8 cellular contexts compared by ENCODE assay signal in genomic region chr18:9105420-9105819, GRCh38. TPM values are rescaled to one million over a fixed set of nuclear protein-coding genes. Genes with fewer than 3 reads are reported as not detected.
DNase-seq lines count a peak whose midpoint lies in the region; ATAC-seq and TF ChIP-seq lines count a peak whose summit lies in the region.

No MANE protein-coding gene starts in this region.

- no peak for TF ChIP-seq CTCF in cardiac muscle cell (IDR thresholded peaks at IDR 0.05; ENCODE audit: low read depth, low read length)
- no peak for TF ChIP-seq CTCF in liver (IDR thresholded peaks at IDR 0.05; ENCODE audit: low read depth, low read length, missing input control)
- TF ChIP-seq CTCF in thyroid gland (IDR thresholded peaks at IDR 0.05), result no peak

- 45% methylated on average over 3 of the region's 3 CpGs for WGBS in liver
- WGBS in thyroid gland, 2 donors, result 46 to 59% methylated on average over 3 of the region's 3 CpGs

- POLR2A ChIA-PET in activated naive CD8-positive, alpha-beta T cell treated with anti-CD3 and anti-CD28 coated beads, Interleukin-2, amount 10 ng/mL, durations not matched to agents 7 days and 5 days (lab: Charles Lee), result interaction anchor here (4.9 to 10.7 kb wide), 3 partner anchors 12 to 32 kb away, joined by 42 to 211 read pairs (median 99); partner anchors contain the start of gene ANKRD12

- H3K4me3 ChIP-seq in cardiac muscle cell (peak overlapping the region; percentile 64), liver (ENCODE audit: low read depth in 1 of 3, low read length in 3 of 3) (peak overlapping the region; percentile 20 to 94 (median 61)), thyroid gland (replicated peaks in 1 of 3) (no peak overlapping the region)

- H3K27me3 Mint-ChIP-seq in activated naive CD8-positive, alpha-beta T cell treated with anti-CD3 and anti-CD28 coated beads, Interleukin-2, amount 10 ng/mL, durations not matched to agents 7 days and 5 days, result no peaks in the 10 kb centered on the region

- TF ChIP-seq RAD21 in liver (IDR thresholded peaks at IDR 0.05), result no peak

- TF ChIP-seq POLR2A in thyroid gland (IDR thresholded peaks at IDR 0.05), result no peak

- H3K9ac ChIP-seq in liver (ENCODE audit: low read depth in 1 of 2, low read length in 2 of 2), result peak overlapping the region in 1 of 2 donors; percentile 85

- H3K27me3 ChIP-seq in cardiac muscle cell, result no peaks in the 10 kb centered on the region
- no peaks in the 10 kb centered on the region for H3K27me3 ChIP-seq in liver (ENCODE audit: control insufficient read depth in 4 of 4, insufficient read depth in 4 of 4, low read length in 3 of 4)
- H3K27me3 ChIP-seq in thyroid gland, result no peaks in the 10 kb centered on the region

- H3K27ac ChIP-seq in cardiac muscle cell (peak overlapping the region; percentile 63), liver (ENCODE audit: low read depth in 1 of 2, low read length in 2 of 2) (peak overlapping the region; percentile 95 to 99), thyroid gland (peak overlapping the region in 2 of 3 donors; percentile 22 to 97)

- H3K4me1 Mint-ChIP-seq in activated naive CD8-positive, alpha-beta T cell treated with anti-CD3 and anti-CD28 coated beads, Interleukin-2, amount 10 ng/mL, durations not matched to agents 7 days and 5 days, result peaks cover 63% of the 10 kb centered on the region

- H3K4me3 Mint-ChIP-seq in activated naive CD8-positive, alpha-beta T cell treated with anti-CD3 and anti-CD28 coated beads, Interleukin-2, amount 10 ng/mL, durations not matched to agents 7 days and 5 days, result peak overlapping the region; percentile 99

- H3K36me3 Mint-ChIP-seq in activated naive CD8-positive, alpha-beta T cell treated with anti-CD3 and anti-CD28 coated beads, Interleukin-2, amount 10 ng/mL, durations not matched to agents 7 days and 5 days, result peaks cover 42% of the 10 kb centered on the region

- H3K4me1 ChIP-seq in cardiac muscle cell (ENCODE audit: low read depth) (peaks cover 55% of the 10 kb centered on the region), liver (ENCODE audit: control insufficient read depth in 4 of 4, insufficient read depth in 4 of 4, low read length in 3 of 4) (peaks cover 15 to 63% (median 34%) of the 10 kb centered on the region in 4 donors), thyroid gland (peaks cover 51 to 68% of the 10 kb centered on the region in 2 donors)

- H3K36me3 ChIP-seq in cardiac muscle cell, result no peaks in the 10 kb centered on the region
- H3K36me3 ChIP-seq in liver (ENCODE audit: control insufficient read depth in 4 of 4, insufficient read depth in 3 of 4, low read depth in 1 of 4, low read length in 3 of 4), result peaks cover 0 to 2% (median under 1%) of the 10 kb centered on the region in 4 donors
- H3K36me3 ChIP-seq in thyroid gland, result no peaks in the 10 kb centered on the region

- no peaks in the 10 kb centered on the region for H3K9me3 ChIP-seq in cardiac muscle cell (ENCODE audit: low read depth)
- no peaks in the 10 kb centered on the region for H3K9me3 ChIP-seq in liver (ENCODE audit: control insufficient read depth in 4 of 4, low read length in 3 of 4)
- H3K9me3 ChIP-seq in thyroid gland, result no peaks in the 10 kb centered on the region

- intact Hi-C loops in cardiac septum (cut with DNase I), result loop anchor here (10.0 kb wide), 1 partner anchor 229 kb away; the partner anchor contains the start of gene TWSG1
- intact Hi-C loops in thyroid gland (cut with DNase I), result no loop called here

- H3K9me3 Mint-ChIP-seq in activated naive CD8-positive, alpha-beta T cell treated with anti-CD3 and anti-CD28 coated beads, Interleukin-2, amount 10 ng/mL, durations not matched to agents 7 days and 5 days, result no peaks in the 10 kb centered on the region

- no peak for DNase-seq in cardiac muscle cell (ENCODE audit: low read depth in 1 of 2, low spot score in 1 of 2)
- DNase-seq in cardiac septum (ENCODE audit: low spot score), result no peak
- DNase-seq in activated naive CD8-positive, alpha-beta T cell treated with anti-CD3 and anti-CD28 coated beads, Interleukin-2, amount 10 ng/mL, durations not matched to agents 7 days and 5 days, result no peak
- no peak for DNase-seq in thyroid gland
- DNase-seq in SW 1271 (lab: John Stamatoyannopoulos, UW), result no peak
- DNase-seq in MV-4-11 (lab: John Stamatoyannopoulos, UW), result no peak
- no peak for DNase-seq in activated CD8-positive, alpha-beta memory T cell treated with anti-CD3 and anti-CD28 coated beads, Interleukin-2, amount 50 U/mL, for 48 hours

- ATAC-seq in activated naive CD8-positive, alpha-beta T cell treated with anti-CD3 and anti-CD28 coated beads, Interleukin-2, amount 10 ng/mL, durations not matched to agents 7 days and 5 days (ENCODE audit: low read depth), result no peak

- peak overlapping the region; percentile 98 for H3K27ac Mint-ChIP-seq in activated naive CD8-positive, alpha-beta T cell treated with anti-CD3 and anti-CD28 coated beads, Interleukin-2, amount 10 ng/mL, durations not matched to agents 7 days and 5 days

TF ChIP-seq in liver, 16 proteins besides CTCF, POLR2A, EP300 and RAD21:
- TF ChIP-seq HNF4G (IDR thresholded peaks at IDR 0.05), result no peak
- no peak for TF ChIP-seq GABPA (IDR thresholded peaks at IDR 0.05 in 1 of 2, conservative IDR thresholded peaks at IDR 0.05 in 1 of 2)
- no peak for TF ChIP-seq MAX (IDR thresholded peaks at IDR 0.05)
- TF ChIP-seq JUND (IDR thresholded peaks at IDR 0.05), result no peak
- no peak for TF ChIP-seq FOXA2 (IDR thresholded peaks at IDR 0.05)
- no peak for TF ChIP-seq SP1 (IDR thresholded peaks at IDR 0.05)
- no peak for TF ChIP-seq EGR1 (IDR thresholded peaks at IDR 0.05; ENCODE audit: low read depth in 2 of 2)
- TF ChIP-seq ATF3 (IDR thresholded peaks at IDR 0.05), result no peak
- TF ChIP-seq, protein P1, sequence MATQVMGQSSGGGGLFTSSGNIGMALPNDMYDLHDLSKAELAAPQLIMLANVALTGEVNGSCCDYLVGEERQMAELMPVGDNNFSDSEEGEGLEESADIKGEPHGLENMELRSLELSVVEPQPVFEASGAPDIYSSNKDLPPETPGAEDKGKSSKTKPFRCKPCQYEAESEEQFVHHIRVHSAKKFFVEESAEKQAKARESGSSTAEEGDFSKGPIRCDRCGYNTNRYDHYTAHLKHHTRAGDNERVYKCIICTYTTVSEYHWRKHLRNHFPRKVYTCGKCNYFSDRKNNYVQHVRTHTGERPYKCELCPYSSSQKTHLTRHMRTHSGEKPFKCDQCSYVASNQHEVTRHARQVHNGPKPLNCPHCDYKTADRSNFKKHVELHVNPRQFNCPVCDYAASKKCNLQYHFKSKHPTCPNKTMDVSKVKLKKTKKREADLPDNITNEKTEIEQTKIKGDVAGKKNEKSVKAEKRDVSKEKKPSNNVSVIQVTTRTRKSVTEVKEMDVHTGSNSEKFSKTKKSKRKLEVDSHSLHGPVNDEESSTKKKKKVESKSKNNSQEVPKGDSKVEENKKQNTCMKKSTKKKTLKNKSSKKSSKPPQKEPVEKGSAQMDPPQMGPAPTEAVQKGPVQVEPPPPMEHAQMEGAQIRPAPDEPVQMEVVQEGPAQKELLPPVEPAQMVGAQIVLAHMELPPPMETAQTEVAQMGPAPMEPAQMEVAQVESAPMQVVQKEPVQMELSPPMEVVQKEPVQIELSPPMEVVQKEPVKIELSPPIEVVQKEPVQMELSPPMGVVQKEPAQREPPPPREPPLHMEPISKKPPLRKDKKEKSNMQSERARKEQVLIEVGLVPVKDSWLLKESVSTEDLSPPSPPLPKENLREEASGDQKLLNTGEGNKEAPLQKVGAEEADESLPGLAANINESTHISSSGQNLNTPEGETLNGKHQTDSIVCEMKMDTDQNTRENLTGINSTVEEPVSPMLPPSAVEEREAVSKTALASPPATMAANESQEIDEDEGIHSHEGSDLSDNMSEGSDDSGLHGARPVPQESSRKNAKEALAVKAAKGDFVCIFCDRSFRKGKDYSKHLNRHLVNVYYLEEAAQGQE (IDR thresholded peaks at IDR 0.05), result no peak
- TF ChIP-seq FOXA1 (IDR thresholded peaks at IDR 0.05), result no peak
- TF ChIP-seq YY1 (IDR thresholded peaks at IDR 0.05), result no peak
- TF ChIP-seq RXRA (IDR thresholded peaks at IDR 0.05), result no peak
- TF ChIP-seq HNF4A (conservative IDR thresholded peaks at IDR 0.05), result no peak
- TF ChIP-seq NR2F2 (IDR thresholded peaks at IDR 0.05), result no peak
- TF ChIP-seq TAF1 (conservative IDR thresholded peaks at IDR 0.05), result no peak

RNA-seq across cellular contexts. Expression of gene NDUFV2, which starts 2.9 kb away (rescaled TPM):
- 111 and 178 TPM in 2 replicates for total RNA-seq in cardiac muscle cell
- polyA plus RNA-seq in cardiac muscle cell, result 340 and 391 TPM in 2 replicates
- total RNA-seq in cardiac septum, result 325 TPM
- 100 to 1,000 TPM; 166 to 168 TPM for total RNA-seq in activated naive CD8-positive, alpha-beta T cell treated with anti-CD3 and anti-CD28 coated beads, Interleukin-2, amount 10 ng/mL, durations not matched to agents 7 days and 5 days
- total RNA-seq in liver, result 100 to 1,000 TPM in 1 of 2 donors, 10 to 100 TPM in 1; 74.5 to 170 TPM
- polyA plus RNA-seq in liver, result 100 to 1,000 TPM; 201 to 415 TPM
- total RNA-seq in thyroid gland, result 100 to 1,000 TPM; 103 to 114 (median 108) TPM

RNA-seq across cellular contexts. Expression of gene ANKRD12, which starts 31.2 kb away (rescaled TPM):
- total RNA-seq in cardiac muscle cell, result 12.6 and 88.8 TPM in 2 replicates
- polyA plus RNA-seq in cardiac muscle cell, result 21.5 and 47.8 TPM in 2 replicates
- total RNA-seq in cardiac septum, result 66.6 TPM
- 100 to 1,000 TPM; 107 to 117 TPM for total RNA-seq in activated naive CD8-positive, alpha-beta T cell treated with anti-CD3 and anti-CD28 coated beads, Interleukin-2, amount 10 ng/mL, durations not matched to agents 7 days and 5 days
- 10 to 100 TPM; 15.0 to 19.7 TPM for total RNA-seq in liver
- polyA plus RNA-seq in liver, result 10 to 100 TPM in 1 of 2 donors, 1 to 10 TPM in 1; 2.7 to 59.7 TPM
- total RNA-seq in thyroid gland, result 100 to 1,000 TPM in 2 of 4 donors, 10 to 100 TPM in 2; 74.6 to 155 (median 109) TPM

Comparison
In these comparisons a context has a peak if more than half of its experiments do, and no peak if none do; other contexts are left out.
1. H3K4me3 ChIP-seq: peak in cardiac muscle cell (single experiment) and liver (3 of 3); none in thyroid gland (0 of 3).
2. Peak in every context shown above with its lines, with median percentiles within 50 percentile points of each other: H3K27ac ChIP-seq.